ENCODE assay signal across 8 cellular contexts in the genomic region with DNA sequence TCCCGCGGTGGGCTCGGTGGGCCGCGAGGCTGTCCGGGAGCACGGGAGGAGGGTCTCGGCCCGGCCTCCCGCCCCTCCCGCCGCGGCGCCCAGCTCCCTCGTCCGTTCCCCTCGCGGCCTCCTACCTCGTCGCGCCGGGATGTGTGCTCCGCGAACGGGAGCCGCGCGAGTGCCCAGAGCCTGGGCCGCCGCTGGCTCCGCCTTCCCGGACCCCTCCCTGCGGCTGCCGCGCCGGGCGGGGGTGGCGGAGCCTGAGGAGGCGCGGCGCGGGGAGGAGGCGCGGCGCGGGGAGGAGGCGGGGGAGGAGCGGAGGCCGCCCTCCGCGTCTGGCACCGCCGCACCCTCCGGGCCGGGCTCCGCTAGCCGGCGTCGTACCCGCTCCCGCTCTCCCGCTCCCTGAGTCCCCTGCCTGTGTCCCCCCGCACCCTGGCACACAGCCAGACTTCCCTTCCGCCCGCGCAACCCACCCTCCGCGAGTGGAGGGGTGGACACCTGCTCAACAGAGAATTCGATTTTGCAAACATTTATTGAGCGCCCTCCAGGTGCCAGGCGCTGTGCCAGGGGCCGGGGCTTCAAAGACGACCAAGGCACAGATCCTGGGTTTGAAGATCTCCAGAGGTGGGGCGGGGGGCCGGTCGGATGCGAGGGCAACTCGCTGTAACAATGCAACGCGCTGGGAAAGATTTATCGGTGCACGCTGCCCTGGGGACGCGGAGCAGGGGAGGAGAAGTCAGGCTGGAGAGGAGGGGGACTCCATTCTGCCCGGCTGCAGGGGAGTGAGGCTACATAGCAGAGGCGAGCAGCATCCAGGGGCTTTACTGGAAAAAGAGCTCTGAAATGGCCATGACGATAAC. TPM values are rescaled to one million over a fixed set of nuclear protein-coding genes. Genes with fewer than 3 reads are reported as not detected.
DNase-seq lines count a peak whose midpoint lies in the region; ATAC-seq, FAIRE-seq and TF ChIP-seq lines count a peak whose summit lies in the region.

MPP3 (minus strand) TSS at position 171 of the 854 bp plus-strand sequence. CDS start 1,240 bp downstream, outside the sequence.

- H3K27ac ChIP-seq in keratinocyte (ENCODE audit: control insufficient read depth, insufficient read depth, low read length) (peak within 1 kb of the TSS; percentile 42), small intestine (ENCODE audit: low read depth in 1 of 2, low read length in 1 of 2) (no peak within 1 kb of the TSS)

- peaks cover 17% of the 10 kb centered on the region for H3K36me3 Mint-ChIP-seq in WTC11

- 0 to 6% (median 1%) methylated on average over 37 to 87 of the region's 87 CpGs for WGBS in small intestine, 3 donors

- POLR2A ChIA-PET in WTC11 (lab: Charles Lee) = no interaction called here

- no peak within 1 kb of the TSS; the same call in 1 of the 2 replicates for H3K27ac Mint-ChIP-seq in WTC11

- ATAC-seq in WTC11 = peak; percentile 82
- ATAC-seq in HG02970 (IDR thresholded peaks at IDR 0.05; ENCODE audit: low FRiP score, unreplicated experiment) = no peak

- no peaks in the 10 kb centered on the region for H3K9me1 ChIP-seq in keratinocyte (ENCODE audit: control insufficient read depth, extremely low read depth, insufficient read depth, low read length)

- peak within 1 kb of the TSS; percentile 86 for H3K4me3 Mint-ChIP-seq in WTC11

- DNase-seq in G401 (ENCODE audit: low spot score) (peak; percentile 82), NCI-H146 (lab: John Stamatoyannopoulos, UW) (peak; percentile 80), WTC11 (ENCODE audit: low spot score) (peak; percentile 53), choroid plexus epithelial cell (ENCODE audit: low read depth) (peak; percentile 65), keratinocyte (ENCODE audit: low read depth, low spot score) (no peak), small intestine (peak; percentile 84), NCI-H2107 (lab: John Stamatoyannopoulos, UW) (no peak)

- no peaks in the 10 kb centered on the region for H3K9me3 ChIP-seq in keratinocyte (ENCODE audit: control insufficient read depth, low read depth, low read length)
- no peaks in the 10 kb centered on the region for H3K9me3 ChIP-seq in small intestine (ENCODE audit: control insufficient read depth, low read depth)

- CTCF ChIA-PET in WTC11 (lab: Charles Lee) = interaction anchor here (7.8 kb wide), 1 partner anchor 13 kb away, joined by 45 read pairs; the partner anchor contains the start of gene CD300LG

- H3K36me3 ChIP-seq in keratinocyte (ENCODE audit: control insufficient read depth in 2 of 2, extremely low read depth in 1 of 2, insufficient read depth in 2 of 2, low read length in 2 of 2) (peaks cover 12 to 13% of the 10 kb centered on the region in 2 experiments), small intestine (ENCODE audit: control insufficient read depth in 2 of 2, insufficient read depth in 2 of 2, low read length in 2 of 2) (no peaks in the 10 kb centered on the region)

- peak within 1 kb of the TSS; percentile 71 for H3K9ac ChIP-seq in keratinocyte (ENCODE audit: control insufficient read depth, extremely low read depth, insufficient read depth, low read length)

- peak within 1 kb of the TSS; percentile 78 for H3K4me2 ChIP-seq in keratinocyte (ENCODE audit: control insufficient read depth, extremely low read depth, insufficient read depth, low read depth, low read length)

- FAIRE-seq in keratinocyte (lab: Jason Lieb, UNC) (no peak), small intestine (lab: Jason Lieb, UNC) (no peak)

- H3K9me3 Mint-ChIP-seq in WTC11 = peaks cover 10% of the 10 kb centered on the region

- H3K4me1 ChIP-seq in keratinocyte (ENCODE audit: control insufficient read depth, extremely low read depth, insufficient read depth, low read length) = peaks cover 11% of the 10 kb centered on the region
- peaks cover 0 to 3% of the 10 kb centered on the region in 2 donors for H3K4me1 ChIP-seq in small intestine (ENCODE audit: control insufficient read depth in 2 of 2, insufficient read depth in 1 of 2, low read depth in 1 of 2, low read length in 1 of 2)

- dilution Hi-C loops in keratinocyte (cut with MboI; ENCODE audit: extremely low pct_ligation_motif_present, low sequenced_read_pairs) = no loop called here

- peak within 1 kb of the TSS; percentile 69 for H3K4me3 ChIP-seq in choroid plexus epithelial cell (ENCODE audit: low read depth, low read length)
- H3K4me3 ChIP-seq in keratinocyte (ENCODE audit: control insufficient read depth in 2 of 3, extremely low read depth in 1 of 3, insufficient read depth in 2 of 3, low read depth in 1 of 3, low read length in 3 of 3) = peak within 1 kb of the TSS; percentile 51 to 73 (median 66)
- peak within 1 kb of the TSS; percentile 30 to 55 for H3K4me3 ChIP-seq in small intestine (ENCODE audit: low read depth in 1 of 2, low read length in 2 of 2)

- H4K20me1 ChIP-seq in keratinocyte (ENCODE audit: control insufficient read depth, extremely low read depth, insufficient read depth, low read length) = no peaks in the 10 kb centered on the region

- peaks cover 36% of the 10 kb centered on the region for H3K27me3 Mint-ChIP-seq in WTC11 (ENCODE audit: low read depth)

- peak within 1 kb of the TSS; percentile 58 for H2AFZ ChIP-seq in keratinocyte (ENCODE audit: control insufficient read depth, low read length)

- H3K27me3 ChIP-seq in keratinocyte (ENCODE audit: control insufficient read depth, extremely low read depth, insufficient read depth, low read length) (peaks cover 4% of the 10 kb centered on the region), small intestine (ENCODE audit: control insufficient read depth in 2 of 2, insufficient read depth in 2 of 2, low read length in 2 of 2) (no peaks in the 10 kb centered on the region)

- no peak for TF ChIP-seq CTCF in WTC11 (IDR thresholded peaks at IDR 0.05)
- no peak for TF ChIP-seq CTCF in choroid plexus epithelial cell (conservative IDR thresholded peaks at IDR 0.05; ENCODE audit: low read depth, low read length)
- TF ChIP-seq CTCF in keratinocyte (optimal IDR thresholded peaks at IDR 0.05 in 1 of 3, IDR thresholded peaks at IDR 0.05 in 1 of 3, conservative IDR thresholded peaks at IDR 0.05 in 1 of 3; ENCODE audit: extremely low read depth in 1 of 3, insufficient read depth in 2 of 3, low read length in 3 of 3) = no peak

- peaks cover 26% of the 10 kb centered on the region for H3K4me1 Mint-ChIP-seq in WTC11

- no peaks in the 10 kb centered on the region for H3K79me2 ChIP-seq in keratinocyte (ENCODE audit: control insufficient read depth, insufficient read depth, low read length)

- in situ Hi-C loops in G401 (cut with HindIII; ENCODE audit: low sequenced_read_pairs) = no loop called here

TF ChIP-seq in WTC11, 78 proteins besides CTCF, POLR2A, EP300 and RAD21 (continues in another document):
- no peak for TF ChIP-seq USF2 (CRISPR knock-in tag; IDR thresholded peaks at IDR 0.05)
- TF ChIP-seq, protein P1, sequence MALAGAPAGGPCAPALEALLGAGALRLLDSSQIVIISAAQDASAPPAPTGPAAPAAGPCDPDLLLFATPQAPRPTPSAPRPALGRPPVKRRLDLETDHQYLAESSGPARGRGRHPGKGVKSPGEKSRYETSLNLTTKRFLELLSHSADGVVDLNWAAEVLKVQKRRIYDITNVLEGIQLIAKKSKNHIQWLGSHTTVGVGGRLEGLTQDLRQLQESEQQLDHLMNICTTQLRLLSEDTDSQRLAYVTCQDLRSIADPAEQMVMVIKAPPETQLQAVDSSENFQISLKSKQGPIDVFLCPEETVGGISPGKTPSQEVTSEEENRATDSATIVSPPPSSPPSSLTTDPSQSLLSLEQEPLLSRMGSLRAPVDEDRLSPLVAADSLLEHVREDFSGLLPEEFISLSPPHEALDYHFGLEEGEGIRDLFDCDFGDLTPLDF (CRISPR knock-in tag; IDR thresholded peaks at IDR 0.05) = no peak
- no peak for TF ChIP-seq MYBL2 (CRISPR knock-in tag; IDR thresholded peaks at IDR 0.05)
- 0 out of 2 replicates have a peak, but pooled peaks have one; percentile 42 for TF ChIP-seq TEAD1 (CRISPR knock-in tag; IDR thresholded peaks at IDR 0.05)
- no peak for TF ChIP-seq TCF7 (CRISPR knock-in tag; IDR thresholded peaks at IDR 0.05; ENCODE audit: low read depth)
- no peak for TF ChIP-seq NR1H2 (CRISPR knock-in tag; IDR thresholded peaks at IDR 0.05)
- peak; percentile 42; the same call in 1 of the 2 replicates for TF ChIP-seq ZNF232 (CRISPR knock-in tag; IDR thresholded peaks at IDR 0.05)
- TF ChIP-seq JUN (CRISPR knock-in tag; IDR thresholded peaks at IDR 0.05) = no peak
- TF ChIP-seq OVOL2 (CRISPR knock-in tag; IDR thresholded peaks at IDR 0.05; ENCODE audit: borderline replicate concordance) = no peak
- TF ChIP-seq SMAD4 (CRISPR knock-in tag; IDR thresholded peaks at IDR 0.05) = no peak
- TF ChIP-seq GABPB1 (CRISPR knock-in tag; IDR thresholded peaks at IDR 0.05) = no peak; the same call in 1 of the 2 replicates
- no peak for TF ChIP-seq GRHL2 (CRISPR knock-in tag; IDR thresholded peaks at IDR 0.05; ENCODE audit: insufficient replicate concordance, severe bottlenecking)
- TF ChIP-seq NFE2L1 (CRISPR knock-in tag; IDR thresholded peaks at IDR 0.05) = no peak
- TF ChIP-seq GTF2I (CRISPR knock-in tag; conservative IDR thresholded peaks at IDR 0.05) = no peak
- no peak for TF ChIP-seq NFYB (CRISPR knock-in tag; conservative IDR thresholded peaks at IDR 0.05; ENCODE audit: low read depth)

RNA-seq across cellular contexts. Expression of gene MPP3, which starts in this region (rescaled TPM):
- 2.1 and 2.2 TPM in 2 replicates for total RNA-seq in G401 (2014; rRNA removed; shearing (Covaris generic))
- 9.2 to 11.3 TPM (median 10.3 TPM) in 3 replicates for total RNA-seq in WTC11 (2021)
- polyA plus RNA-seq in keratinocyte (6.5 to 7.4 TPM (median 7.0 TPM) in 3 replicates), small intestine (1 to 10 TPM; 2.2 to 5.4 (median 3.1) TPM)
- polyA plus RNA-seq in keratinocyte (2011; ENCODE audit: low read depth) = 3.2 TPM
- polyA plus RNA-seq in keratinocyte (2011; cell fraction: cytosol; rRNA removed) = 2.1 and 2.4 TPM in 2 replicates
- 36.9 TPM in 2 replicates for polyA plus RNA-seq in keratinocyte (2011; cell fraction: nucleus; rRNA removed)
- polyA plus RNA-seq in keratinocyte (2012; ENCODE audit: low replicate concordance) = 5.4 and 5.5 TPM in 2 replicates
- polyA minus RNA-seq in keratinocyte = 4.7 to 6.9 TPM (median 4.9 TPM) in 3 replicates
- 2.3 TPM for polyA minus RNA-seq in keratinocyte (2011; cell fraction: cytosol; rRNA and poly(A)+ RNA removed)
- polyA minus RNA-seq in keratinocyte (2011; cell fraction: nucleus; rRNA and poly(A)+ RNA removed) = 9.0 and 12.4 TPM in 2 replicates

Comparison
In these comparisons a context has a peak if more than half of its experiments do, and no peak if none do; other contexts are left out.
1. DNase-seq: peak in G401 (single experiment), NCI-H146 (single experiment), WTC11 (single experiment), choroid plexus epithelial cell (single experiment) and small intestine (single experiment); none in keratinocyte (single experiment) and NCI-H2107 (single experiment).
2. Peak in every context shown above with its lines, with median percentiles within 50 percentile points of each other: H3K4me3 ChIP-seq.